26 cellular contexts compared by ENCODE assay signal in genomic region chr2:128389521-128389920, GRCh38.
DNase-seq lines count a peak whose midpoint lies in the region; ATAC-seq and TF ChIP-seq lines count a peak whose summit lies in the region.
"Had no signal": no experiment of that assay in that cellular context is flagged by ENCODE, and none has a peak within 500 bp of the region (broad histone marks: within the 10 kb centered on the region; RNA-seq: fewer than 3 reads in every experiment).

No MANE protein-coding gene starts in this region.

- H3K18ac ChIP-seq in neuronal stem cell (ENCODE audit: low read length): peak overlapping the region; percentile 81

- no peaks in the 10 kb centered on the region for H3K79me1 ChIP-seq in neuronal stem cell (ENCODE audit: low read depth, low read length)

- peaks cover 0 to 5% of the 10 kb centered on the region in 2 donors for H3K9me3 ChIP-seq in neuronal stem cell (replicated peaks in 1 of 2; ENCODE audit: control insufficient read depth in 2 of 2, insufficient read depth in 1 of 2, low read depth in 1 of 2, low read length in 2 of 2)
- H3K9me3 ChIP-seq: ascending aorta, heart right ventricle, Peyer's patch, SJSA1, stomach, transverse colon had no signal

- peak overlapping the region; percentile 54 for H2BK5ac ChIP-seq in neuronal stem cell (ENCODE audit: low read length)

- H3K36me3 ChIP-seq in neuronal stem cell (replicated peaks in 1 of 2; ENCODE audit: control insufficient read depth in 2 of 2, insufficient read depth in 2 of 2, low read length in 2 of 2): no peaks in the 10 kb centered on the region
- H3K36me3 ChIP-seq: ascending aorta, heart right ventricle, Peyer's patch, SJSA1, stomach, transverse colon had no signal

- no peak overlapping the region for H2BK15ac ChIP-seq in neuronal stem cell (ENCODE audit: low read length)

- peak overlapping the region; percentile 80 for H2BK12ac ChIP-seq in neuronal stem cell (ENCODE audit: low read length)

- H3K4me1 ChIP-seq in neuronal stem cell (ENCODE audit: control insufficient read depth in 2 of 2, insufficient read depth in 1 of 2, low read depth in 1 of 2, low read length in 2 of 2): peaks cover 6 to 12% of the 10 kb centered on the region in 2 donors
- H3K4me1 ChIP-seq: Peyer's patch, transverse colon had no signal

- no peak for TF ChIP-seq CTCF in fibroblast of the aortic adventitia (IDR thresholded peaks at IDR 0.05; ENCODE audit: insufficient read depth, low read length)

- no peak overlapping the region for H4K8ac ChIP-seq in neuronal stem cell (ENCODE audit: low read depth, low read length)

- H3K27me3 ChIP-seq in neuronal stem cell (ENCODE audit: control insufficient read depth in 3 of 3, insufficient read depth in 3 of 3, low read depth in 1 of 3, low read length in 3 of 3): no peaks in the 10 kb centered on the region
- H3K27me3 ChIP-seq: ascending aorta, heart right ventricle, Peyer's patch, SJSA1, stomach, transverse colon had no signal

- peak overlapping the region; percentile 57 for H2AK5ac ChIP-seq in neuronal stem cell (ENCODE audit: low read depth, low read length)

- ATAC-seq in left ventricle myocardium superior (peak; percentile 27), Right ventricle myocardium inferior (no peak), HG03469 (IDR thresholded peaks at IDR 0.05; ENCODE audit: unreplicated experiment) (no peak)
- ATAC-seq: left colon had no signal

- peak overlapping the region; percentile 77 for H4K91ac ChIP-seq in neuronal stem cell (ENCODE audit: low read depth, low read length, poor library complexity)

- H3K4ac ChIP-seq in neuronal stem cell (ENCODE audit: low read length): no peak overlapping the region

- WGBS in neuronal stem cell (ENCODE audit: extremely low coverage in 2 of 2, insufficient read length in 2 of 2, insufficient replicate concordance in 1 of 2), 2 donors: no CpG with 5 or more reads among the region's 11 CpGs

- no peak for DNase-seq in left ventricle myocardium superior
- DNase-seq in Right ventricle myocardium inferior (ENCODE audit: missing footprints): no peak
- DNase-seq in fibroblast of the aortic adventitia (ENCODE audit: low read depth): peak; percentile 4
- DNase-seq in neuronal stem cell (ENCODE audit: low spot score): no peak
- no peak for DNase-seq in activated naive CD4-positive, alpha-beta T cell treated with anti-CD3 and anti-CD28 coated beads, Interleukin-2, amount 50 U/mL, for 16 hours
- no peak for DNase-seq in cerebellum (ENCODE audit: low spot score)
- DNase-seq in GM19238 (ENCODE audit: insufficient read length, low spot score): no peak
- DNase-seq: activated naive CD4-positive, alpha-beta T cell treated with anti-CD3 and anti-CD28 coated beads for 36 hours; activated T-cell treated with anti-CD3 and anti-CD28 coated beads, Interleukin-2, amount 50 U/mL, for 48 hours; Calu3; foreskin fibroblast; heart right ventricle; left colon; midbrain; natural killer cell; NCI-H1092; NCI-H187; NCI-H526 treated with DMSO at 0.1 percent for 48 hours; stimulated activated CD8-positive, alpha-beta memory T cell treated with anti-CD3 and anti-CD28 coated beads, Interleukin-4, amount 100 ng/mL, for 48 hours; stomach; T-helper 1 cell; transverse colon had no signal

- H3K4me2 ChIP-seq in neuronal stem cell (ENCODE audit: insufficient read depth, low read length, poor library complexity, severe bottlenecking): no peak overlapping the region

- no peak overlapping the region for H3K27ac ChIP-seq in neuronal stem cell (replicated peaks; ENCODE audit: low read length)
- H3K27ac ChIP-seq: heart right ventricle, Peyer's patch, SJSA1, stomach, transverse colon had no signal

- H3K9ac ChIP-seq in neuronal stem cell (ENCODE audit: low read depth, low read length, poor library complexity): no peak overlapping the region

- peak overlapping the region; percentile 15 for H3K14ac ChIP-seq in neuronal stem cell (ENCODE audit: low read length)

- H2BK120ac ChIP-seq in neuronal stem cell (ENCODE audit: low read depth, low read length): no peak overlapping the region

- H3K4me3 ChIP-seq in fibroblast of the aortic adventitia (ENCODE audit: low read depth, low read length) (no peak overlapping the region), neuronal stem cell (ENCODE audit: low read length in 2 of 2) (no peak overlapping the region)
- H3K4me3 ChIP-seq: heart right ventricle, Peyer's patch, SJSA1, stomach, transverse colon had no signal

- intact Hi-C loops in left ventricle myocardium superior (cut with micrococcal nuclease) (no loop called here), Right ventricle myocardium inferior (cut with DNase I) (no loop called here)

- H3K23ac ChIP-seq in neuronal stem cell (ENCODE audit: low read depth, low read length, poor library complexity): no peak overlapping the region

- H2AFZ ChIP-seq in neuronal stem cell (ENCODE audit: low read length): peak overlapping the region; percentile 60
